ENCODE assay signal across 11 cellular contexts in the genomic region with DNA sequence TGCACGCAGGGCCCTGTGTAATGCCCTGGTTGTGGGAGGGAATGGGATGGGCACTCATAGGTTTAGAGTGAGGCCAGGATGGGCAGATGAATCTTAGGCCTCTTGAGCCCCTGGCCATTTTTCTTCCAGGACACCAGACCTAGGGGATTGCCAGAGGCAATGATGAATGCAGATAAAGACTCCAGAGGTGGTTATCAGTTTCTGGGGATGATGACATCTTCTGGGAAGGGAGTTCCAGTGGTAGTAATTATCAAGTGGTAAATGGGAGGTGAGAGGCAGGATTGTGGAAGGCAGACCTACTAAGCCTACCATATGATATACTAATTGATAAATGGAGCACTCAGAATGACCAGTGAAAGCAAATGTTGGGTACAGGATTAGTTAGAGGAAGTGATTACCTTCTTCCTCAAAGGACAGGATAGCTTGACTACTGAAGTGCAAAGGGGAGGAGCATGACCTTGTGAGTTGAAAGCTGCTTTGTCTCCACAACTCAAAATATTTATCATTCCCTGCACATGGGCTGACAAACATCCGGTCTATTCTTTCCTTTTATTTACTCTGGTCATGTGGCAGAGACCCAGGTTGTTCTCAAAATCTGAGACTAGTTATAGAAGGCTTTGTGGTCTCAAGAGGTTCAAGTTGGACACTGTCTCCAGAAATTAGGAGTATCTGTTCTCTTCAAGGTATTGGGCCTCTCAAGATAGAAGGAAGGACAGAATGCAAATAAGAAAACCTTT. TPM values are rescaled to one million over a fixed set of nuclear protein-coding genes. Genes with fewer than 3 reads are reported as not detected.
A peak's percentile ranks its signal among the peaks of the same experiment; 100 is the strongest.
DNase-seq lines count a peak whose midpoint lies in the region; ATAC-seq and TF ChIP-seq lines count a peak whose summit lies in the region.
"Had no signal": no experiment of that assay in that cellular context is flagged by ENCODE, and none has a peak within 500 bp of the region (broad histone marks: within the 10 kb centered on the region; RNA-seq: fewer than 3 reads in every experiment).

No MANE protein-coding gene starts in this region.

- H3K4me1 ChIP-seq in trophoblast cell (ENCODE audit: control insufficient read depth in 1 of 2, insufficient read depth in 2 of 2, low read length in 2 of 2) = peaks cover 2% of the 10 kb centered on the region in 2 experiments

- peak overlapping the region; percentile 87 for H3K27ac ChIP-seq in VCaP
- H3K27ac ChIP-seq in trophoblast cell (ENCODE audit: low read depth, low read length) = no peak overlapping the region
- H3K27ac ChIP-seq: thyroid gland had no signal

- no peaks in the 10 kb centered on the region for H3K79me2 ChIP-seq in trophoblast cell (ENCODE audit: control insufficient read depth, insufficient read depth, low read length, poor library complexity)

- no peak for ATAC-seq in GM21526 (IDR thresholded peaks at IDR 0.05; ENCODE audit: low FRiP score, unreplicated experiment)
- ATAC-seq: HCT116 had no signal

- WGBS in trophoblast cell (ENCODE audit: extremely low coverage, insufficient coverage, insufficient read length) = no CpG with 5 or more reads among the region's 2 CpGs

- no peaks in the 10 kb centered on the region for H3K79me1 ChIP-seq in trophoblast cell (ENCODE audit: low read length)

- no peak overlapping the region for H3K18ac ChIP-seq in trophoblast cell (ENCODE audit: low read length)

- TF ChIP-seq CTCF in LNCaP clone FGC (IDR thresholded peaks at IDR 0.05; ENCODE audit: control insufficient read depth, extremely low read depth, insufficient read depth) (no peak), VCaP (conservative IDR thresholded peaks at IDR 0.05) (no peak)

- no peak overlapping the region for H3K23ac ChIP-seq in trophoblast cell (ENCODE audit: low read length)

- no peak overlapping the region for H2AK5ac ChIP-seq in trophoblast cell (ENCODE audit: low read length)

- no peak overlapping the region for H3K4ac ChIP-seq in trophoblast cell (ENCODE audit: low read depth, low read length)

- no peaks in the 10 kb centered on the region for H3K9me3 ChIP-seq in trophoblast cell (ENCODE audit: insufficient read depth, low read depth, low read length)
- H3K9me3 ChIP-seq: thyroid gland had no signal

- H3K14ac ChIP-seq in trophoblast cell (ENCODE audit: low read length) = no peak overlapping the region

- H4K8ac ChIP-seq in trophoblast cell (ENCODE audit: low read depth, low read length) = no peak overlapping the region

- H3K4me2 ChIP-seq in trophoblast cell (ENCODE audit: low read length) = no peak overlapping the region

- no peak overlapping the region for H2BK5ac ChIP-seq in trophoblast cell (ENCODE audit: low read depth, low read length, poor library complexity)

- peak; percentile 35 for DNase-seq in NCI-H345 (lab: John Stamatoyannopoulos, UW)
- no peak for DNase-seq in NCI-H345 treated with DMSO at 0.1 percent for 48 hours (lab: John Stamatoyannopoulos, UW; ENCODE audit: unreplicated experiment)
- peak; percentile 54 for DNase-seq in LNCaP clone FGC (ENCODE audit: low read depth)
- DNase-seq in trophoblast cell = peak; percentile 90 to 98
- DNase-seq in globus pallidus (ENCODE audit: low spot score) = no peak
- no peak for DNase-seq in dedifferentiated amniotic fluid mesenchymal stem cell (ENCODE audit: extremely low spot score)
- DNase-seq: hippocampal formation, thyroid gland had no signal

- no peak overlapping the region for H4K91ac ChIP-seq in trophoblast cell (ENCODE audit: low read depth, low read length)

- H3K9ac ChIP-seq in trophoblast cell (ENCODE audit: low read length) = no peak overlapping the region

- H3K4me3 ChIP-seq in LNCaP clone FGC (ENCODE audit: low read depth, low read length) (no peak overlapping the region), trophoblast cell (ENCODE audit: low read depth, low read length) (no peak overlapping the region)
- H3K4me3 ChIP-seq: thyroid gland had no signal

- no peak overlapping the region for H2BK120ac ChIP-seq in trophoblast cell (ENCODE audit: insufficient read depth, low read length, poor library complexity)

- H4K12ac ChIP-seq in trophoblast cell (ENCODE audit: low read depth, low read length) = no peak overlapping the region

- H2BK12ac ChIP-seq in trophoblast cell (ENCODE audit: low read length) = no peak overlapping the region

- H3K36me3 ChIP-seq in trophoblast cell (ENCODE audit: control insufficient read depth in 1 of 2, insufficient read depth in 2 of 2, low read length in 2 of 2) = no peaks in the 10 kb centered on the region
- H3K36me3 ChIP-seq: thyroid gland had no signal

- H2AFZ ChIP-seq in trophoblast cell (ENCODE audit: insufficient read depth, low read length, poor library complexity) = no peak overlapping the region

- H3K27me3 ChIP-seq in trophoblast cell (ENCODE audit: insufficient read depth, low read length) = no peaks in the 10 kb centered on the region
- H3K27me3 ChIP-seq: thyroid gland had no signal

RNA-seq across cellular contexts. Expression of a gene that starts 10.2 kb away (rescaled TPM):
- polyA plus RNA-seq in trophoblast cell (2013) = 47.6 TPM in 2 replicates

RNA-seq across cellular contexts. Expression of a gene that starts 37.3 kb away (rescaled TPM):
- polyA plus RNA-seq in trophoblast cell (2013) = 18.0 and 19.2 TPM in 2 replicates

Comparison
In these comparisons a context has a peak if more than half of its experiments do, and no peak if none do; other contexts are left out.
1. DNase-seq: peak in NCI-H345 (single experiment), LNCaP clone FGC (single experiment) and trophoblast cell (2 of 2); none in NCI-H345 treated with DMSO at 0.1 percent for 48 hours (single experiment), globus pallidus (single experiment) and dedifferentiated amniotic fluid mesenchymal stem cell (single experiment).